In genomic region chrX:16825306-16826035, GRCh38 we compare ENCODE assay signal across 17 cellular contexts. TPM values are rescaled to one million over a fixed set of nuclear protein-coding genes. Genes with fewer than 3 reads are reported as not detected.
A peak's percentile ranks its signal among the peaks of the same experiment; 100 is the strongest.
DNase-seq lines count a peak whose midpoint lies in the region; ATAC-seq, FAIRE-seq and TF ChIP-seq lines count a peak whose summit lies in the region.
"Had no signal": no experiment of that assay in that cellular context is flagged by ENCODE, and none has a peak within 500 bp of the region (broad histone marks: within the 10 kb centered on the region; RNA-seq: fewer than 3 reads in every experiment).

No MANE protein-coding gene starts in this region.

- H3K4me1 ChIP-seq in Peyer's patch = no peaks in the 10 kb centered on the region

- no peaks in the 10 kb centered on the region for H3K9me3 ChIP-seq in Peyer's patch
- H3K9me3 ChIP-seq: gastroesophageal sphincter, left ventricle myocardium inferior, right atrium auricular region, tibial nerve had no signal

- ATAC-seq in activated T-helper 17 cell treated with anti-CD3 and anti-CD28 coated beads, Interleukin-2, amount 50 U/mL, for 72 hours (replicated peaks) = no peak
- ATAC-seq in GM21367 (IDR thresholded peaks at IDR 0.05; ENCODE audit: unreplicated experiment) = no peak
- ATAC-seq: gastroesophageal sphincter, WTC11 had no signal

- peaks cover 9% of the 10 kb centered on the region for H3K4me1 Mint-ChIP-seq in activated T-helper 17 cell treated with anti-CD3 and anti-CD28 coated beads, Interleukin-2, amount 50 U/mL, for 72 hours

- peaks cover 0 to 3% (median 0%) of the 10 kb centered on the region in 3 donors for H3K36me3 ChIP-seq in Peyer's patch

- peak; percentile 27 for DNase-seq in AG08395 (ENCODE audit: low spot score)
- peak; percentile 13 for DNase-seq in H4 (ENCODE audit: low spot score)
- DNase-seq in fibroblast of the aortic adventitia (ENCODE audit: low read depth) = peak; percentile 49
- no peak for DNase-seq in Peyer's patch
- no peak for DNase-seq in stimulated activated CD4-positive, alpha-beta T cell treated with anti-CD3 and anti-CD28 coated beads, Interleukin-2, amount 100 ng/mL, for 48 hours
- DNase-seq in RCC 7860 (ENCODE audit: low spot score) = no peak
- DNase-seq: DMS79; left ventricle myocardium inferior; nephron progenitor cell; stimulated activated CD4-positive, alpha-beta T cell treated with anti-CD3 and anti-CD28 coated beads, Interleukin-1b, Interleukin-23, amount 100 ng/mL, for 48 hours had no signal

- H3K4me3 ChIP-seq in fibroblast of the aortic adventitia (ENCODE audit: low read depth, low read length) = no peak overlapping the region
- no peak overlapping the region for H3K4me3 ChIP-seq in Peyer's patch
- H3K4me3 ChIP-seq: gastroesophageal sphincter, left ventricle myocardium inferior, right atrium auricular region, tibial nerve had no signal

- H3K9me3 Mint-ChIP-seq in activated T-helper 17 cell treated with anti-CD3 and anti-CD28 coated beads, Interleukin-2, amount 50 U/mL, for 72 hours = no peaks in the 10 kb centered on the region
- H3K9me3 Mint-ChIP-seq: IgD-negative memory B cell, nephron progenitor cell, WTC11 had no signal

- peak overlapping the region; percentile 41 for H3K27ac Mint-ChIP-seq in activated T-helper 17 cell treated with anti-CD3 and anti-CD28 coated beads, Interleukin-2, amount 50 U/mL, for 72 hours
- H3K27ac Mint-ChIP-seq: WTC11 had no signal

- H3K27me3 Mint-ChIP-seq in activated T-helper 17 cell treated with anti-CD3 and anti-CD28 coated beads, Interleukin-2, amount 50 U/mL, for 72 hours = no peaks in the 10 kb centered on the region
- H3K27me3 Mint-ChIP-seq: IgD-negative memory B cell had no signal

- TF ChIP-seq CTCF in fibroblast of the aortic adventitia (IDR thresholded peaks at IDR 0.05; ENCODE audit: insufficient read depth, low read length) (no peak), Peyer's patch (IDR thresholded peaks at IDR 0.05) (no peak)

- H3K27me3 ChIP-seq in Peyer's patch = no peaks in the 10 kb centered on the region
- H3K27me3 ChIP-seq: gastroesophageal sphincter, right atrium auricular region, tibial nerve had no signal

- TF ChIP-seq POLR2A in Peyer's patch (IDR thresholded peaks at IDR 0.05) = no peak

- H3K36me3 Mint-ChIP-seq in activated T-helper 17 cell treated with anti-CD3 and anti-CD28 coated beads, Interleukin-2, amount 50 U/mL, for 72 hours (ENCODE audit: low read depth) = peaks cover 75% of the 10 kb centered on the region

- FAIRE-seq in RCC 7860 (lab: Jason Lieb, UNC) = no peak

- H3K27ac ChIP-seq in Peyer's patch = no peak overlapping the region
- H3K27ac ChIP-seq: gastroesophageal sphincter, left ventricle myocardium inferior, tibial nerve had no signal

- H3K4me3 Mint-ChIP-seq in activated T-helper 17 cell treated with anti-CD3 and anti-CD28 coated beads, Interleukin-2, amount 50 U/mL, for 72 hours = no peak overlapping the region
- H3K4me3 Mint-ChIP-seq: IgD-negative memory B cell, nephron progenitor cell, WTC11 had no signal

RNA-seq across cellular contexts. Expression of gene TXLNG, which starts 39.2 kb away (rescaled TPM):
- total RNA-seq in H4 (2014; rRNA removed; shearing (Covaris generic)) = 8.7 and 12.2 TPM in 2 replicates
- 10 to 100 TPM; 10.0 to 15.7 TPM for total RNA-seq in activated T-helper 17 cell treated with anti-CD3 and anti-CD28 coated beads, Interleukin-2, amount 50 U/mL, for 72 hours
- total RNA-seq in fibroblast of the aortic adventitia (ENCODE audit: low replicate concordance) (6.3 and 13.9 TPM in 2 replicates), Peyer's patch (10 to 100 TPM in 3 of 4 donors, 1 to 10 TPM in 1; 8.9 to 20.6 (median 14.7) TPM)

RNA-seq across cellular contexts. Expression of gene RBBP7, which starts 44.7 kb away (rescaled TPM):
- total RNA-seq in H4 (2014; rRNA removed; shearing (Covaris generic)) = 165 and 175 TPM in 2 replicates
- total RNA-seq in activated T-helper 17 cell treated with anti-CD3 and anti-CD28 coated beads, Interleukin-2, amount 50 U/mL, for 72 hours = 100 to 1,000 TPM; 159 to 187 TPM
- total RNA-seq in fibroblast of the aortic adventitia (ENCODE audit: low replicate concordance) (120 and 172 TPM in 2 replicates), Peyer's patch (100 to 1,000 TPM in 1 of 4 donors, 10 to 100 TPM in 3; 40.7 to 117 (median 47.8) TPM)

Comparison
In these comparisons a context has a peak if more than half of its experiments do, and no peak if none do; other contexts are left out.
1. DNase-seq: peak in AG08395 (single experiment), H4 (single experiment) and fibroblast of the aortic adventitia (single experiment); none in Peyer's patch (0 of 3), stimulated activated CD4-positive, alpha-beta T cell treated with anti-CD3 and anti-CD28 coated beads, Interleukin-2, amount 100 ng/mL, for 48 hours (0 of 2) and RCC 7860 (single experiment).